Comparison of ENCODE assay signal across 20 cellular contexts in genomic region chr18:78237864-78238263, GRCh38.
"Had no signal": no experiment of that assay in that cellular context is flagged by ENCODE, and none has a peak within 500 bp of the region (broad histone marks: within the 10 kb centered on the region; RNA-seq: fewer than 3 reads in every experiment).

No MANE protein-coding gene starts in this region.

- H3K4me3 ChIP-seq: esophagus squamous epithelium, gastroesophageal sphincter, left lung, lower lobe of right lung, spleen, testis, tibial nerve had no signal

- H3K27me3 ChIP-seq: esophagus squamous epithelium, left lung, neutrophil, spleen, testis, tibial nerve had no signal

- H3K4me1 ChIP-seq: gastroesophageal sphincter, lower lobe of right lung, spleen, testis had no signal

- ATAC-seq: gastroesophageal sphincter; left lung; sciatic nerve; stimulated activated naive B cell treated with anti-CD40 and anti-IgM and Interleukin-4, amounts not matched to agents 10 μg/mL and 1 μg/mL and 100 μg/mL, for 72 hours had no signal

- H3K27ac Mint-ChIP-seq: immature natural killer cell; memory B cell; mesothelial cell of epicardium; natural killer cell; stimulated activated naive B cell treated with anti-CD40 and anti-IgM and Interleukin-4, amounts not matched to agents 10 μg/mL and 1 μg/mL and 100 μg/mL, for 72 hours; stimulated activated naive CD8-positive, alpha-beta T cell treated with anti-CD3 and anti-CD28 coated beads, Interleukin-15, amount 100 ng/mL, for 72 hours had no signal

- H3K27me3 Mint-ChIP-seq: memory B cell had no signal

- H3K36me3 ChIP-seq: esophagus squamous epithelium, gastroesophageal sphincter, left lung, lower lobe of right lung, neutrophil, spleen, tibial nerve had no signal

- H3K4me3 Mint-ChIP-seq: memory B cell; mesothelial cell of epicardium; natural killer cell; stimulated activated naive B cell treated with anti-CD40 and anti-IgM and Interleukin-4, amounts not matched to agents 10 μg/mL and 1 μg/mL and 100 μg/mL, for 72 hours; stimulated activated naive CD8-positive, alpha-beta T cell treated with anti-CD3 and anti-CD28 coated beads, Interleukin-15, amount 100 ng/mL, for 72 hours had no signal

- H3K4me1 Mint-ChIP-seq: natural killer cell; stimulated activated naive CD8-positive, alpha-beta T cell treated with anti-CD3 and anti-CD28 coated beads, Interleukin-15, amount 100 ng/mL, for 72 hours had no signal

- H3K9me3 ChIP-seq: esophagus squamous epithelium, gastroesophageal sphincter, lower lobe of right lung, neutrophil, testis, tibial nerve had no signal

- H3K36me3 Mint-ChIP-seq: memory B cell; natural killer cell; stimulated activated naive B cell treated with anti-CD40 and anti-IgM and Interleukin-4, amounts not matched to agents 10 μg/mL and 1 μg/mL and 100 μg/mL, for 72 hours had no signal

- DNase-seq: effector memory CD4-positive, alpha-beta T cell; esophagus squamous epithelium; foreskin fibroblast; immature natural killer cell; left lung; lower lobe of right lung; natural killer cell; spleen; stimulated activated CD4-positive, alpha-beta T cell treated with anti-CD3 and anti-CD28 coated beads, Interleukin-1b, Interleukin-23, amount 100 ng/mL, for 48 hours; stimulated activated CD4-positive, alpha-beta T cell treated with anti-CD3 and anti-CD28 coated beads, Interleukin-4, amount 100 ng/mL, for 4 hours; stimulated activated naive B cell treated with anti-CD40 and anti-IgM and Interleukin-4, amounts not matched to agents 10 μg/mL and 1 μg/mL and 100 μg/mL, for 72 hours; testis had no signal

- H3K27ac ChIP-seq: epithelial cell of prostate, esophagus squamous epithelium, gastroesophageal sphincter, left lung, lower lobe of right lung, neutrophil, spleen, testis, tibial nerve had no signal
